In genomic region chr11:57359896-57360690, GRCh38 we compare ENCODE assay signal across 1 cellular context.
TF ChIP-seq lines count a peak whose summit lies in the region.

No MANE protein-coding gene starts in this region.

TF ChIP-seq in A549, 52 proteins besides CTCF, POLR2A, EP300 and RAD21 (continued from another document):
- TF ChIP-seq PBX3 (IDR thresholded peaks at IDR 0.05) (peak; percentile 69), SMC3 (IDR thresholded peaks at IDR 0.05) (0 out of 3 replicates have a peak, but pooled peaks have one; percentile 30), JUN (IDR thresholded peaks at IDR 0.05) (peak; percentile 38 to 80; a peak in 2 of 5 replicates), HOXB5 (CRISPR knock-in tag; IDR thresholded peaks at IDR 0.05) (0 out of 2 replicates have a peak, but pooled peaks have one; percentile 23), BCL3 (IDR thresholded peaks at IDR 0.05) (0 out of 3 replicates have a peak, but pooled peaks have one; percentile 28), KDM5A (IDR thresholded peaks at IDR 0.05) (no peak), JUNB (IDR thresholded peaks at IDR 0.05) (peak; percentile 52)
- TF ChIP-seq, protein P1, sequence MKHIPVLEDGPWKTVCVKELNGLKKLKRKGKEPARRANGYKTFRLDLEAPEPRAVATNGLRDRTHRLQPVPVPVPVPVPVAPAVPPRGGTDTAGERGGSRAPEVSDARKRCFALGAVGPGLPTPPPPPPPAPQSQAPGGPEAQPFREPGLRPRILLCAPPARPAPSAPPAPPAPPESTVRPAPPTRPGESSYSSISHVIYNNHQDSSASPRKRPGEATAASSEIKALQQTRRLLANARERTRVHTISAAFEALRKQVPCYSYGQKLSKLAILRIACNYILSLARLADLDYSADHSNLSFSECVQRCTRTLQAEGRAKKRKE (CRISPR knock-in tag; IDR thresholded peaks at IDR 0.05; ENCODE audit: low read depth) = 0 out of 2 replicates have a peak, but pooled peaks have one; percentile 37
